ENCODE assay signal across 30 cellular contexts in genomic region chr3:176769547-176770190, GRCh38.
"Had no signal": no experiment of that assay in that cellular context is flagged by ENCODE, and none has a peak within 500 bp of the region (broad histone marks: within the 10 kb centered on the region; RNA-seq: fewer than 3 reads in every experiment).

No MANE protein-coding gene starts in this region.

- H3K4me3 ChIP-seq: ascending aorta, cardiac muscle cell had no signal

- H3K4me1 ChIP-seq: ascending aorta had no signal

- DNase-seq: activated CD4-positive, alpha-beta memory T cell treated with anti-CD3 and anti-CD28 coated beads, Interleukin-2, amount 10 ng/mL, durations not matched to agents 7 days and 5 days; activated CD4-positive, alpha-beta T cell treated with anti-CD3 and anti-CD28 coated beads for 1 hour; activated CD4-positive, alpha-beta T cell treated with anti-CD3 and anti-CD28 coated beads for 36 hours; activated CD4-positive, alpha-beta T cell treated with anti-CD3 and anti-CD28 coated beads for 48 hours; activated CD4-positive, alpha-beta T cell treated with anti-CD3 and anti-CD28 coated beads, Interleukin-2, amount 10 ng/mL, durations not matched to agents 7 days and 5 days; activated CD4-positive, alpha-beta T cell treated with anti-CD3 and anti-CD28 coated beads, Interleukin-2, amount 50 U/mL, for 48 hours; activated CD4-positive, CD25-positive, alpha-beta regulatory T cell; activated CD8-positive, alpha-beta memory T cell treated with anti-CD3 and anti-CD28 coated beads for 24 hours; activated CD8-positive, alpha-beta memory T cell treated with anti-CD3 and anti-CD28 coated beads, Interleukin-2, amount 10 ng/mL, durations not matched to agents 7 days and 5 days; activated CD8-positive, alpha-beta memory T cell treated with anti-CD3 and anti-CD28 coated beads, Interleukin-2, amount 50 U/mL, for 48 hours; activated CD8-positive, alpha-beta T cell treated with anti-CD3 and anti-CD28 coated beads, Interleukin-2, amount 10 ng/mL, durations not matched to agents 7 days and 5 days; activated effector memory CD4-positive, alpha-beta T cell treated with Interleukin-2 at 50 U/mL for 16 hours; activated gamma-delta T cell; activated naive CD4-positive, alpha-beta T cell treated with anti-CD3 and anti-CD28 coated beads, Interleukin-2, amount 10 ng/mL, durations not matched to agents 7 days and 5 days; activated naive CD4-positive, alpha-beta T cell treated with Interleukin-2 at 50 U/mL for 16 hours; activated naive CD8-positive, alpha-beta T cell treated with anti-CD3 and anti-CD28 coated beads, Interleukin-2, amount 10 ng/mL, durations not matched to agents 7 days and 5 days; activated naive CD8-positive, alpha-beta T cell treated with anti-CD3 and anti-CD28 coated beads, Interleukin-2, amount 50 U/mL, for 24 hours; activated T-cell treated with anti-CD3 and anti-CD28 coated beads, Interleukin-2, amount 50 U/mL, for 24 hours; activated T-cell treated with anti-CD3 and anti-CD28 coated beads, Interleukin-2, amount 50 U/mL, for 48 hours; amygdala; anterior cingulate cortex; caudate nucleus; cerebellar nuclear complex; T-helper 2 cell; T-helper 9 cell had no signal

- H3K36me3 ChIP-seq: ascending aorta, cardiac muscle cell had no signal

- H3K27me3 ChIP-seq: ascending aorta, cardiac muscle cell had no signal

- FAIRE-seq: bronchial epithelial cell, TTC549 had no signal

- H3K27ac ChIP-seq: ascending aorta, cardiac muscle cell, VCaP had no signal
